In genomic region chr9:110028281-110029075, GRCh38 we compare ENCODE assay signal across 1 cellular context.
TF ChIP-seq lines count a peak whose summit lies in the region.

No MANE protein-coding gene starts in this region.

TF ChIP-seq in IMR-90, 13 proteins besides CTCF, POLR2A, EP300 and RAD21:
- no peak for TF ChIP-seq FOS (IDR thresholded peaks at IDR 0.05; ENCODE audit: low read depth, low read length)
- no peak for TF ChIP-seq NFE2L2 (IDR thresholded peaks at IDR 0.05; ENCODE audit: low read depth, low read length)
- no peak for TF ChIP-seq MAZ (IDR thresholded peaks at IDR 0.05; ENCODE audit: borderline replicate concordance, low read depth, low read length)
- no peak for TF ChIP-seq RCOR1 (IDR thresholded peaks at IDR 0.05; ENCODE audit: insufficient replicate concordance, low read length)
